Comparison of ENCODE assay signal across 1 cellular context in genomic region chr15:89243691-89244511, GRCh38.
A peak's percentile ranks its signal among the peaks of the same experiment; 100 is the strongest.
TF ChIP-seq lines count a peak whose summit lies in the region.

FANCI (plus strand) TSS chr15:89243979; CDS start chr15:89247648, 3,669 bp downstream.

TF ChIP-seq in HEK293, 187 proteins besides CTCF, POLR2A, EP300 and RAD21 (continued from another document and continues in another):
- TF ChIP-seq ZNF37A (tag by site-specific recombination; IDR thresholded peaks at IDR 0.05), result no peak
- TF ChIP-seq ZNF426 (tag by site-specific recombination; IDR thresholded peaks at IDR 0.05), result no peak
- TF ChIP-seq ZBTB10 (tag by site-specific recombination; IDR thresholded peaks at IDR 0.05), result peak; percentile 89
- TF ChIP-seq ZNF530 (tag by site-specific recombination; IDR thresholded peaks at IDR 0.05; ENCODE audit: low read depth), result no peak
- TF ChIP-seq ZBTB1 (tag by site-specific recombination; IDR thresholded peaks at IDR 0.05), result peak; percentile 74; the same call in 1 of the 2 replicates
- no peak for TF ChIP-seq ZNF155 (tag by site-specific recombination; IDR thresholded peaks at IDR 0.05)
- no peak for TF ChIP-seq ZNF776 (tag by site-specific recombination; IDR thresholded peaks at IDR 0.05; ENCODE audit: borderline replicate concordance)
- peak; percentile 70 for TF ChIP-seq ZNF600 (tag by site-specific recombination; IDR thresholded peaks at IDR 0.05)
- no peak for TF ChIP-seq HOXA7 (CRISPR knock-in tag; IDR thresholded peaks at IDR 0.05; ENCODE audit: borderline replicate concordance)
- no peak for TF ChIP-seq ZNF768 (tag by site-specific recombination; IDR thresholded peaks at IDR 0.05)
- TF ChIP-seq SP2 (tag by site-specific recombination; IDR thresholded peaks at IDR 0.05), result peak; percentile 81
- no peak for TF ChIP-seq OSR2 (tag by site-specific recombination; IDR thresholded peaks at IDR 0.05)
- peak; percentile 88 for TF ChIP-seq ZFP69B (tag by site-specific recombination; IDR thresholded peaks at IDR 0.05)
- TF ChIP-seq ZNF837 (tag by site-specific recombination; IDR thresholded peaks at IDR 0.05), result no peak
- no peak for TF ChIP-seq ZNF274 (IDR thresholded peaks at IDR 0.05; ENCODE audit: low read length)
- no peak for TF ChIP-seq ZNF274 (tag by site-specific recombination; IDR thresholded peaks at IDR 0.05; ENCODE audit: borderline replicate concordance)
- peak; percentile 22; the same call in 1 of the 2 replicates for TF ChIP-seq ZNF654 (tag by site-specific recombination; IDR thresholded peaks at IDR 0.05; ENCODE audit: low read depth)
- peak; percentile 81; the same call in 1 of the 2 replicates for TF ChIP-seq PBX3 (CRISPR knock-in tag; IDR thresholded peaks at IDR 0.05)
- TF ChIP-seq ZNF24 (tag by site-specific recombination; IDR thresholded peaks at IDR 0.05), result 0 out of 2 replicates have a peak, but pooled peaks have one; percentile 27
- TF ChIP-seq ZNF175 (tag by site-specific recombination; IDR thresholded peaks at IDR 0.05), result no peak
- TF ChIP-seq ZNF747 (tag by site-specific recombination; IDR thresholded peaks at IDR 0.05), result no peak
- TF ChIP-seq ZBTB26 (tag by site-specific recombination; optimal IDR thresholded peaks at IDR 0.05), result peak; percentile 95
- TF ChIP-seq ZNF174 (tag by site-specific recombination; IDR thresholded peaks at IDR 0.05), result no peak
- peak; percentile 83 for TF ChIP-seq ZNF610 (tag by site-specific recombination; IDR thresholded peaks at IDR 0.05; ENCODE audit: borderline replicate concordance)
- no peak for TF ChIP-seq ZNF623 (tag by site-specific recombination; IDR thresholded peaks at IDR 0.05)
- no peak for TF ChIP-seq ZNF677 (tag by site-specific recombination; IDR thresholded peaks at IDR 0.05)
- peak; percentile 80 for TF ChIP-seq GLIS2 (tag by site-specific recombination; IDR thresholded peaks at IDR 0.05)
- TF ChIP-seq SP3 (tag by site-specific recombination; IDR thresholded peaks at IDR 0.05), result peak; percentile 62; the same call in 1 of the 2 replicates
- TF ChIP-seq ZNF548 (tag by site-specific recombination; IDR thresholded peaks at IDR 0.05), result 0 out of 2 replicates have a peak, but pooled peaks have one; percentile 23
- peak; percentile 29; the same call in 1 of the 2 replicates for TF ChIP-seq KLF10 (tag by site-specific recombination; IDR thresholded peaks at IDR 0.05)
- TF ChIP-seq ZNF140 (tag by site-specific recombination; IDR thresholded peaks at IDR 0.05), result no peak
- TF ChIP-seq PRDM10 (tag by site-specific recombination; IDR thresholded peaks at IDR 0.05), result peak; percentile 99
- TF ChIP-seq ZFP37 (tag by site-specific recombination; IDR thresholded peaks at IDR 0.05), result peak; percentile 71
- TF ChIP-seq ZNF521 (tag by site-specific recombination; IDR thresholded peaks at IDR 0.05), result no peak
- TF ChIP-seq ZNF513 (tag by site-specific recombination; IDR thresholded peaks at IDR 0.05), result no peak
- TF ChIP-seq ELK4 (IDR thresholded peaks at IDR 0.05; ENCODE audit: borderline replicate concordance, low read depth, low read length), result no peak; the same call in 1 of the 2 replicates
- peak; percentile 49; the same call in 1 of the 2 replicates for TF ChIP-seq KLF9 (tag by site-specific recombination; IDR thresholded peaks at IDR 0.05; ENCODE audit: low read depth)
- no peak for TF ChIP-seq ZNF366 (tag by site-specific recombination; conservative IDR thresholded peaks at IDR 0.05)
- TF ChIP-seq ZNF16 (tag by site-specific recombination; IDR thresholded peaks at IDR 0.05; ENCODE audit: low read depth), result no peak
- no peak for TF ChIP-seq ZNF10 (tag by site-specific recombination; IDR thresholded peaks at IDR 0.05)
- no peak for TF ChIP-seq TSHZ1 (tag by site-specific recombination; IDR thresholded peaks at IDR 0.05; ENCODE audit: borderline replicate concordance)
- TF ChIP-seq ZNF830 (tag by site-specific recombination; IDR thresholded peaks at IDR 0.05; ENCODE audit: low read depth), result no peak
- no peak for TF ChIP-seq ATF2 (tag by site-specific recombination; IDR thresholded peaks at IDR 0.05; ENCODE audit: low read depth)
- TF ChIP-seq ZNF354C (tag by site-specific recombination; IDR thresholded peaks at IDR 0.05; ENCODE audit: borderline replicate concordance, low read depth), result no peak
- peak; percentile 66 for TF ChIP-seq PRDM1 (tag by site-specific recombination; IDR thresholded peaks at IDR 0.05)
- no peak for TF ChIP-seq BCL6B (tag by site-specific recombination; IDR thresholded peaks at IDR 0.05)
- no peak for TF ChIP-seq ZNF157 (tag by site-specific recombination; IDR thresholded peaks at IDR 0.05)
